In genomic region chr1:199243423-199244061, GRCh38 we compare ENCODE assay signal across 9 cellular contexts.
DNase-seq lines count a peak whose midpoint lies in the region; ATAC-seq, FAIRE-seq and TF ChIP-seq lines count a peak whose summit lies in the region.
"Had no signal": no experiment of that assay in that cellular context is flagged by ENCODE, and none has a peak within 500 bp of the region (broad histone marks: within the 10 kb centered on the region; RNA-seq: fewer than 3 reads in every experiment).

No MANE protein-coding gene starts in this region.

- TF ChIP-seq CTCF in D721Med (IDR thresholded peaks at IDR 0.05; ENCODE audit: insufficient read depth, missing control alignments), result peak; percentile 83
- peak; percentile 42 to 65 (median 57) for TF ChIP-seq CTCF in heart left ventricle (IDR thresholded peaks at IDR 0.05)

- H3K27ac ChIP-seq in heart left ventricle, result no peak overlapping the region
- H3K27ac ChIP-seq: epithelial cell of prostate had no signal

- no peak for TF ChIP-seq POLR2A in heart left ventricle (IDR thresholded peaks at IDR 0.05)

- ATAC-seq in GM19452 (IDR thresholded peaks at IDR 0.05; ENCODE audit: unreplicated experiment), result peak; percentile 99
- ATAC-seq in HG03457 (IDR thresholded peaks at IDR 0.05; ENCODE audit: unreplicated experiment), result peak; percentile 84
- ATAC-seq in heart left ventricle, result peak in 3 of 4 donors; percentile 77 to 87 (median 83)

- DNase-seq in D721Med (ENCODE audit: insufficient read length, low spot score) (peak; percentile 24), RKO (ENCODE audit: low spot score) (peak; percentile 20), heart left ventricle (peak; percentile 21 to 70 (median 47)), DMS79 treated with DMSO at 0.1 percent for 48 hours (lab: John Stamatoyannopoulos, UW) (no peak)
- peak; percentile 56 for DNase-seq in activated T-helper 9 cell treated with anti-CD3 and anti-CD28 coated beads, Interleukin-2, amount 50 U/mL, for 16 hours (ENCODE audit: low read depth)
- DNase-seq in stimulated activated CD4-positive, alpha-beta T cell treated with anti-CD3 and anti-CD28 coated beads, Interleukin-12 subunit alpha, Interleukin-12 subunit beta, amount 100 ng/mL, for 24 hours (ENCODE audit: low read depth in 2 of 2), result peak; percentile 56 to 69

- no peaks in the 10 kb centered on the region for H3K27me3 ChIP-seq in heart left ventricle

- H3K4me1 ChIP-seq in heart left ventricle, result no peaks in the 10 kb centered on the region

- no peak overlapping the region for H3K4me3 ChIP-seq in heart left ventricle

- intact Hi-C loops in heart left ventricle (cut with DNase I), result loop anchor here in 9 of 10 donors (2.0 to 10.0 kb wide), 6 partner anchors 469 to 489 kb away; no protein-coding TSS in a partner anchor

- WGBS in heart left ventricle, 4 donors, result 66 to 75% (median 71%) methylated on average over 11 of the region's 11 CpGs

- no peaks in the 10 kb centered on the region for H3K9me3 ChIP-seq in heart left ventricle

- H3K36me3 ChIP-seq in heart left ventricle, result no peaks in the 10 kb centered on the region

- FAIRE-seq in D721Med (lab: Jason Lieb, UNC), result peak; percentile 89
